1 cellular context compared by ENCODE assay signal in the genomic region with DNA sequence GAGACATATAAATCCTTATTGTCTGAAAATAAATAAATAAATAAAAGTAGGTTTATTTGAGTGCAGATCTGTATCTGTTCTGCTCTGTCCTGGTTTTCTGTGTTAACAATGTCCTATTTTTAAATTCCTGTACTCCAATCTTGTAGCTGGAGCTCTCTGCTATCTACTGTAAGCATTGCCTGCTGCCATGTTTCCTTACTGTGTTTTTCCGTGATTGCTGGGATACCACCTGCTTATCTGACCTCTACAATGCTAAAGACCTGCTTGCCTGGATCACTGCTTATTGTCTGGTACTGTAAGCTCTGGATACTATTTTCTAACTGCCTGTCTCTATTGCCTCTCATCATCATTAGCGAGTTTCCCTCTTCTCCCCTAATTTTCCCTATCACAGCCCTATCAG.
TF ChIP-seq lines count a peak whose summit lies in the region.

No MANE protein-coding gene starts in this region.

TF ChIP-seq in GM23338, 12 proteins besides CTCF, POLR2A, EP300 and RAD21 (continued from another document):
- TF ChIP-seq, protein P1, sequence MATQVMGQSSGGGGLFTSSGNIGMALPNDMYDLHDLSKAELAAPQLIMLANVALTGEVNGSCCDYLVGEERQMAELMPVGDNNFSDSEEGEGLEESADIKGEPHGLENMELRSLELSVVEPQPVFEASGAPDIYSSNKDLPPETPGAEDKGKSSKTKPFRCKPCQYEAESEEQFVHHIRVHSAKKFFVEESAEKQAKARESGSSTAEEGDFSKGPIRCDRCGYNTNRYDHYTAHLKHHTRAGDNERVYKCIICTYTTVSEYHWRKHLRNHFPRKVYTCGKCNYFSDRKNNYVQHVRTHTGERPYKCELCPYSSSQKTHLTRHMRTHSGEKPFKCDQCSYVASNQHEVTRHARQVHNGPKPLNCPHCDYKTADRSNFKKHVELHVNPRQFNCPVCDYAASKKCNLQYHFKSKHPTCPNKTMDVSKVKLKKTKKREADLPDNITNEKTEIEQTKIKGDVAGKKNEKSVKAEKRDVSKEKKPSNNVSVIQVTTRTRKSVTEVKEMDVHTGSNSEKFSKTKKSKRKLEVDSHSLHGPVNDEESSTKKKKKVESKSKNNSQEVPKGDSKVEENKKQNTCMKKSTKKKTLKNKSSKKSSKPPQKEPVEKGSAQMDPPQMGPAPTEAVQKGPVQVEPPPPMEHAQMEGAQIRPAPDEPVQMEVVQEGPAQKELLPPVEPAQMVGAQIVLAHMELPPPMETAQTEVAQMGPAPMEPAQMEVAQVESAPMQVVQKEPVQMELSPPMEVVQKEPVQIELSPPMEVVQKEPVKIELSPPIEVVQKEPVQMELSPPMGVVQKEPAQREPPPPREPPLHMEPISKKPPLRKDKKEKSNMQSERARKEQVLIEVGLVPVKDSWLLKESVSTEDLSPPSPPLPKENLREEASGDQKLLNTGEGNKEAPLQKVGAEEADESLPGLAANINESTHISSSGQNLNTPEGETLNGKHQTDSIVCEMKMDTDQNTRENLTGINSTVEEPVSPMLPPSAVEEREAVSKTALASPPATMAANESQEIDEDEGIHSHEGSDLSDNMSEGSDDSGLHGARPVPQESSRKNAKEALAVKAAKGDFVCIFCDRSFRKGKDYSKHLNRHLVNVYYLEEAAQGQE (IDR thresholded peaks at IDR 0.05; ENCODE audit: unreplicated experiment), result no peak
- TF ChIP-seq JUNB (IDR thresholded peaks at IDR 0.05; ENCODE audit: unreplicated experiment), result no peak
TF ChIP-seq in GM23338: peak in this region for 0.
